Comparison of ENCODE assay signal across 9 cellular contexts in the genomic region with DNA sequence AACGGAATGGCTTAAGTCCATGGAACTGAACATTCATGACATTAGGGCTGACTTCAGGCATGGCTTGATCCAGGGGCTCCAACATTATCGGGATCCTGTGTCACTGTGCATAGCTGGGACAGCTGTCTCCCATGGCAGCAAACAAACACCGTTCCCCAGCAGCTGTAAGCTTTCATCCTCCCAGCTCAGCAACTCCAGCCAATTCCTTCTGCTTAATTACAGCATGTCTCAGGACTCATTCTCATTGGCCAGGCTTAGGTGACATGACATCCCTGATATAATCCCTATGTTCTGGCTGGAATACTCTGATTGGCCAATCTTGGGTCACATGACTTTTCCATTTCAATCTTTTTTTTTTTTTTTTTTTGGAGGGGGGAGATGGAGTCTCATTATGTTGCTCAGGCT. TPM values are rescaled to one million over a fixed set of nuclear protein-coding genes. Genes with fewer than 3 reads are reported as not detected.
DNase-seq lines count a peak whose midpoint lies in the region; ATAC-seq, FAIRE-seq and TF ChIP-seq lines count a peak whose summit lies in the region.
"Had no signal": no experiment of that assay in that cellular context is flagged by ENCODE, and none has a peak within 500 bp of the region (broad histone marks: within the 10 kb centered on the region; RNA-seq: fewer than 3 reads in every experiment).

No MANE protein-coding gene starts in this region.

- CTCF ChIA-PET in endothelial cell of umbilical vein (lab: Charles Lee): interaction anchor here (1.1 to 1.6 kb wide), 3 partner anchors 31 to 118 kb away, joined by 4 to 8 read pairs (median 5); no protein-coding TSS in a partner anchor

- H3K4me1 ChIP-seq in endothelial cell of umbilical vein (ENCODE audit: control insufficient read depth, extremely low read depth, insufficient read depth, low read length): no peaks in the 10 kb centered on the region

- H3K36me3 ChIP-seq in endothelial cell of umbilical vein (ENCODE audit: control insufficient read depth in 2 of 2, extremely low read depth in 1 of 2, insufficient read depth in 2 of 2, low read length in 2 of 2): no peaks in the 10 kb centered on the region

- no peaks in the 10 kb centered on the region for H4K20me1 ChIP-seq in endothelial cell of umbilical vein (replicated peaks; ENCODE audit: control insufficient read depth, extremely low read depth, insufficient read depth, low read length)

- no peak for TF ChIP-seq CTCF in endothelial cell of umbilical vein (IDR thresholded peaks at IDR 0.05; ENCODE audit: extremely low read depth in 1 of 2, insufficient read depth in 1 of 2, low read depth in 1 of 2, low read length in 2 of 2)

- TF ChIP-seq POLR2A in endothelial cell of umbilical vein (IDR thresholded peaks at IDR 0.05; ENCODE audit: low read depth, low read length): no peak

- DNase-seq in NCI-H1417 (lab: John Stamatoyannopoulos, UW) (peak in 2 of 3 experiments; percentile 44 to 87), NCI-H1417 treated with DMSO at 0.1 percent for 48 hours (lab: John Stamatoyannopoulos, UW) (no peak), NCI-H446 treated with DMSO at 0.1 percent for 48 hours (lab: John Stamatoyannopoulos, UW) (peak; percentile 97), endothelial cell of umbilical vein (ENCODE audit: low read depth, low spot score) (peak; percentile 48), sciatic nerve (ENCODE audit: low spot score) (no peak), ACHN (no peak)
- DNase-seq in activated effector memory CD4-positive, alpha-beta T cell treated with Interleukin-2 at 50 U/mL for 16 hours: no peak
- DNase-seq: naive B cell had no signal

- H3K4me2 ChIP-seq in endothelial cell of umbilical vein (ENCODE audit: insufficient read depth, low read length): no peak overlapping the region

- dilution Hi-C loops in endothelial cell of umbilical vein (cut with MboI; ENCODE audit: extremely low pct_ligation_motif_present, low sequenced_read_pairs): no loop called here

- H3K27ac ChIP-seq in endothelial cell of umbilical vein (ENCODE audit: insufficient read depth, low read depth, low read length): no peak overlapping the region

- in situ Hi-C loops in ACHN (cut with HindIII; ENCODE audit: low pct_ligation_motif_present, low pct_unique_long_range_greater_than_20kb, low sequenced_read_pairs): no loop called here

- H3K79me2 ChIP-seq in endothelial cell of umbilical vein (ENCODE audit: control insufficient read depth, insufficient read depth, low read length): no peaks in the 10 kb centered on the region

- ATAC-seq in sciatic nerve: peak; percentile 16
- ATAC-seq in GM18873 (IDR thresholded peaks at IDR 0.05; ENCODE audit: low FRiP score, unreplicated experiment): no peak

- H3K9ac ChIP-seq in endothelial cell of umbilical vein (replicated peaks; ENCODE audit: extremely low read depth, insufficient read depth, low read length): no peak overlapping the region

- BruUV-seq in endothelial cell of umbilical vein (replicated peaks; lab: Mats Ljungman, UMichigan): no TSS peak

- H2AFZ ChIP-seq in endothelial cell of umbilical vein (ENCODE audit: low read depth, low read length): no peak overlapping the region

- H3K27me3 ChIP-seq in endothelial cell of umbilical vein (ENCODE audit: control insufficient read depth in 2 of 2, insufficient read depth in 2 of 2, low read length in 2 of 2): no peaks in the 10 kb centered on the region

- POLR2A ChIA-PET in endothelial cell of umbilical vein (lab: Charles Lee): interaction anchor here (0.7 kb wide), 1 partner anchor 1398 kb away, joined by 6 read pairs; no protein-coding TSS in a partner anchor

- no peaks in the 10 kb centered on the region for H3K9me1 ChIP-seq in endothelial cell of umbilical vein (replicated peaks; ENCODE audit: control insufficient read depth, extremely low read depth, insufficient read depth, low read length)

- intact Hi-C loops in endothelial cell of umbilical vein (cut with micrococcal nuclease): no loop called here
- intact Hi-C loops in sciatic nerve (cut with DNase I): no loop called here

- no peak overlapping the region for H3K4me3 ChIP-seq in endothelial cell of umbilical vein (replicated peaks in 1 of 3; ENCODE audit: insufficient read depth in 1 of 3, low read depth in 1 of 3, low read length in 3 of 3)

- no peak for FAIRE-seq in endothelial cell of umbilical vein (lab: Jason Lieb, UNC)

- no peaks in the 10 kb centered on the region for H3K9me3 ChIP-seq in endothelial cell of umbilical vein (replicated peaks; ENCODE audit: control insufficient read depth, insufficient read depth, low read length)

TF ChIP-seq in endothelial cell of umbilical vein, 7 proteins besides CTCF, POLR2A, EP300 and RAD21:
- TF ChIP-seq JUN (IDR thresholded peaks at IDR 0.05; ENCODE audit: borderline replicate concordance, insufficient read depth, insufficient read length, low read depth): no peak
- no peak for TF ChIP-seq FOS (IDR thresholded peaks at IDR 0.05; ENCODE audit: borderline replicate concordance, insufficient read depth, low read length)
- no peak for TF ChIP-seq GATA2 (IDR thresholded peaks at IDR 0.05; ENCODE audit: insufficient read depth, insufficient read length, low read depth, low read length)
- no peak for TF ChIP-seq EZH2 (IDR thresholded peaks at IDR 0.05; ENCODE audit: borderline replicate concordance, low read depth, low read length, severe bottlenecking)
- TF ChIP-seq MYC (IDR thresholded peaks at IDR 0.05; ENCODE audit: low read depth, low read length): no peak

RNA-seq across cellular contexts. Expression of a gene that starts 10.9 kb away (rescaled TPM):
- total RNA-seq in endothelial cell of umbilical vein (393 and 394 TPM in 2 replicates), sciatic nerve (708 TPM)
- polyA plus RNA-seq in endothelial cell of umbilical vein: 574 and 716 TPM in 2 replicates
- polyA plus RNA-seq in endothelial cell of umbilical vein (2011; cell fraction: cytosol; rRNA removed): 342 and 469 TPM in 2 replicates
- polyA plus RNA-seq in endothelial cell of umbilical vein (2011; cell fraction: nucleus; rRNA removed): 404 and 491 TPM in 2 replicates
- polyA plus RNA-seq in endothelial cell of umbilical vein (2012): 384 and 600 TPM in 2 replicates
- 371 and 416 TPM in 2 replicates for polyA minus RNA-seq in endothelial cell of umbilical vein
- polyA minus RNA-seq in endothelial cell of umbilical vein (2011; cell fraction: cytosol; rRNA and poly(A)+ RNA removed): 404 TPM
- polyA minus RNA-seq in endothelial cell of umbilical vein (2011; cell fraction: nucleus; rRNA and poly(A)+ RNA removed): 69.0 and 101 TPM in 2 replicates

RNA-seq across cellular contexts. Expression of a gene that starts 21.0 kb away (rescaled TPM):
- total RNA-seq in endothelial cell of umbilical vein: 76.8 and 78.1 TPM in 2 replicates
- 34.7 and 35.1 TPM in 2 replicates for polyA plus RNA-seq in endothelial cell of umbilical vein
- polyA plus RNA-seq in endothelial cell of umbilical vein (2011; cell fraction: cytosol; rRNA removed): 48.9 and 52.2 TPM in 2 replicates
- 40.1 and 41.4 TPM in 2 replicates for polyA plus RNA-seq in endothelial cell of umbilical vein (2011; cell fraction: nucleus; rRNA removed)
- 54.2 and 62.8 TPM in 2 replicates for polyA plus RNA-seq in endothelial cell of umbilical vein (2012)
- 43.7 and 51.4 TPM in 2 replicates for polyA minus RNA-seq in endothelial cell of umbilical vein
- 18.5 TPM for polyA minus RNA-seq in endothelial cell of umbilical vein (2011; cell fraction: cytosol; rRNA and poly(A)+ RNA removed)
- 13.8 and 21.1 TPM in 2 replicates for polyA minus RNA-seq in endothelial cell of umbilical vein (2011; cell fraction: nucleus; rRNA and poly(A)+ RNA removed)
- total RNA-seq in sciatic nerve: 74.0 TPM

RNA-seq across cellular contexts. Expression of a gene that starts 44.1 kb away (rescaled TPM):
- total RNA-seq in endothelial cell of umbilical vein (38.8 and 42.5 TPM in 2 replicates), sciatic nerve (232 TPM)
- 32.0 and 38.3 TPM in 2 replicates for polyA plus RNA-seq in endothelial cell of umbilical vein
- 18.1 and 24.3 TPM in 2 replicates for polyA plus RNA-seq in endothelial cell of umbilical vein (2011; cell fraction: cytosol; rRNA removed)
- polyA plus RNA-seq in endothelial cell of umbilical vein (2011; cell fraction: nucleus; rRNA removed): 83.7 and 102 TPM in 2 replicates
- 24.2 and 43.0 TPM in 2 replicates for polyA plus RNA-seq in endothelial cell of umbilical vein (2012)
- 13.2 and 18.9 TPM in 2 replicates for polyA minus RNA-seq in endothelial cell of umbilical vein
- polyA minus RNA-seq in endothelial cell of umbilical vein (2011; cell fraction: cytosol; rRNA and poly(A)+ RNA removed): 14.4 TPM
- 13.9 and 23.3 TPM in 2 replicates for polyA minus RNA-seq in endothelial cell of umbilical vein (2011; cell fraction: nucleus; rRNA and poly(A)+ RNA removed)

Comparison
In these comparisons a context has a peak if more than half of its experiments do, and no peak if none do; other contexts are left out.
1. DNase-seq: peak in NCI-H1417 (2 of 3), NCI-H446 treated with DMSO at 0.1 percent for 48 hours (single experiment) and endothelial cell of umbilical vein (single experiment); none in NCI-H1417 treated with DMSO at 0.1 percent for 48 hours (single experiment), sciatic nerve (single experiment), activated effector memory CD4-positive, alpha-beta T cell treated with Interleukin-2 at 50 U/mL for 16 hours (single experiment) and ACHN (single experiment).